In the genomic region with DNA sequence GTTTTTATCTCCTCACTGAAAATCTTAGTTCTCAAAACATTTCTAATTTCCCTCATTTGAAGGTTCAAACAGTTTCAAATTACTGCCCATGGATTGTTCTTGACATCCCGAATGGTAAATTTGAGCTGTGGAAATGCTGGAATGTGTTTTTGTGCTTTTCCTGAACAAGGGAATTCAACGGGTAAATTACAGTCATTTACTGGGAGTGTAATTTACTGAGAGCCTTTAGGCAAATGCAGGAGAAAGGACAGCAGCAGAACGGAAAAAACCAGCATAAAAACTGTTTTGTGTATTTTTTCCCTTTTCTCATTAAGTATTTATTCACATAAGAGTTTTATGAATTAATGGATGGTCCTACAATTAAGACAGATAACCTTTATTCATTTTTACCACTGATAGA, we compare ENCODE assay signal across 1 cellular context.
A peak's percentile ranks its signal among the peaks of the same experiment; 100 is the strongest.
TF ChIP-seq lines count a peak whose summit lies in the region.

No MANE protein-coding gene starts in this region.

TF ChIP-seq in HEK293, 187 proteins besides CTCF, POLR2A, EP300 and RAD21 (continued from another document):
- TF ChIP-seq, protein P1, sequence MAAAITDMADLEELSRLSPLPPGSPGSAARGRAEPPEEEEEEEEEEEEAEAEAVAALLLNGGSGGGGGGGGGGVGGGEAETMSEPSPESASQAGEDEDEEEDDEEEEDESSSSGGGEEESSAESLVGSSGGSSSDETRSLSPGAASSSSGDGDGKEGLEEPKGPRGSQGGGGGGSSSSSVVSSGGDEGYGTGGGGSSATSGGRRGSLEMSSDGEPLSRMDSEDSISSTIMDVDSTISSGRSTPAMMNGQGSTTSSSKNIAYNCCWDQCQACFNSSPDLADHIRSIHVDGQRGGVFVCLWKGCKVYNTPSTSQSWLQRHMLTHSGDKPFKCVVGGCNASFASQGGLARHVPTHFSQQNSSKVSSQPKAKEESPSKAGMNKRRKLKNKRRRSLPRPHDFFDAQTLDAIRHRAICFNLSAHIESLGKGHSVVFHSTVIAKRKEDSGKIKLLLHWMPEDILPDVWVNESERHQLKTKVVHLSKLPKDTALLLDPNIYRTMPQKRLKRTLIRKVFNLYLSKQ (tag by site-specific recombination; IDR thresholded peaks at IDR 0.05; ENCODE audit: borderline replicate concordance): no peak
- TF ChIP-seq, protein P2, sequence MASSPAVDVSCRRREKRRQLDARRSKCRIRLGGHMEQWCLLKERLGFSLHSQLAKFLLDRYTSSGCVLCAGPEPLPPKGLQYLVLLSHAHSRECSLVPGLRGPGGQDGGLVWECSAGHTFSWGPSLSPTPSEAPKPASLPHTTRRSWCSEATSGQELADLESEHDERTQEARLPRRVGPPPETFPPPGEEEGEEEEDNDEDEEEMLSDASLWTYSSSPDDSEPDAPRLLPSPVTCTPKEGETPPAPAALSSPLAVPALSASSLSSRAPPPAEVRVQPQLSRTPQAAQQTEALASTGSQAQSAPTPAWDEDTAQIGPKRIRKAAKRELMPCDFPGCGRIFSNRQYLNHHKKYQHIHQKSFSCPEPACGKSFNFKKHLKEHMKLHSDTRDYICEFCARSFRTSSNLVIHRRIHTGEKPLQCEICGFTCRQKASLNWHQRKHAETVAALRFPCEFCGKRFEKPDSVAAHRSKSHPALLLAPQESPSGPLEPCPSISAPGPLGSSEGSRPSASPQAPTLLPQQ (tag by site-specific recombination; IDR thresholded peaks at IDR 0.05): no peak
- TF ChIP-seq PRDM1 (tag by site-specific recombination; IDR thresholded peaks at IDR 0.05) (0 out of 2 replicates have a peak, but pooled peaks have one; percentile 31), IKZF3 (tag by site-specific recombination; IDR thresholded peaks at IDR 0.05) (peak; percentile 69), ZNF211 (tag by site-specific recombination; IDR thresholded peaks at IDR 0.05; ENCODE audit: low read depth) (no peak), FEZF1 (tag by site-specific recombination; IDR thresholded peaks at IDR 0.05) (peak; percentile 82), INSM2 (tag by site-specific recombination; IDR thresholded peaks at IDR 0.05) (peak; percentile 73), PRDM4 (tag by site-specific recombination; IDR thresholded peaks at IDR 0.05) (peak; percentile 49; the same call in 1 of the 2 replicates), ZSCAN16 (tag by site-specific recombination; IDR thresholded peaks at IDR 0.05) (no peak)
- TF ChIP-seq, protein P3, sequence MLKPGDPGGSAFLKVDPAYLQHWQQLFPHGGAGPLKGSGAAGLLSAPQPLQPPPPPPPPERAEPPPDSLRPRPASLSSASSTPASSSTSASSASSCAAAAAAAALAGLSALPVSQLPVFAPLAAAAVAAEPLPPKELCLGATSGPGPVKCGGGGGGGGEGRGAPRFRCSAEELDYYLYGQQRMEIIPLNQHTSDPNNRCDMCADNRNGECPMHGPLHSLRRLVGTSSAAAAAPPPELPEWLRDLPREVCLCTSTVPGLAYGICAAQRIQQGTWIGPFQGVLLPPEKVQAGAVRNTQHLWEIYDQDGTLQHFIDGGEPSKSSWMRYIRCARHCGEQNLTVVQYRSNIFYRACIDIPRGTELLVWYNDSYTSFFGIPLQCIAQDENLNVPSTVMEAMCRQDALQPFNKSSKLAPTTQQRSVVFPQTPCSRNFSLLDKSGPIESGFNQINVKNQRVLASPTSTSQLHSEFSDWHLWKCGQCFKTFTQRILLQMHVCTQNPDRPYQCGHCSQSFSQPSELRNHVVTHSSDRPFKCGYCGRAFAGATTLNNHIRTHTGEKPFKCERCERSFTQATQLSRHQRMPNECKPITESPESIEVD (tag by site-specific recombination; IDR thresholded peaks at IDR 0.05): peak; percentile 99
- TF ChIP-seq, protein P4, sequence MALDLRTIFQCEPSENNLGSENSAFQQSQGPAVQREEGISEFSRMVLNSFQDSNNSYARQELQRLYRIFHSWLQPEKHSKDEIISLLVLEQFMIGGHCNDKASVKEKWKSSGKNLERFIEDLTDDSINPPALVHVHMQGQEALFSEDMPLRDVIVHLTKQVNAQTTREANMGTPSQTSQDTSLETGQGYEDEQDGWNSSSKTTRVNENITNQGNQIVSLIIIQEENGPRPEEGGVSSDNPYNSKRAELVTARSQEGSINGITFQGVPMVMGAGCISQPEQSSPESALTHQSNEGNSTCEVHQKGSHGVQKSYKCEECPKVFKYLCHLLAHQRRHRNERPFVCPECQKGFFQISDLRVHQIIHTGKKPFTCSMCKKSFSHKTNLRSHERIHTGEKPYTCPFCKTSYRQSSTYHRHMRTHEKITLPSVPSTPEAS (tag by site-specific recombination; IDR thresholded peaks at IDR 0.05): no peak
